In genomic region chr10:116741391-116742351, GRCh38 we compare ENCODE assay signal across 8 cellular contexts. TPM values are rescaled to one million over a fixed set of nuclear protein-coding genes. Genes with fewer than 3 reads are reported as not detected.
A peak's percentile ranks its signal among the peaks of the same experiment; 100 is the strongest.
DNase-seq lines count a peak whose midpoint lies in the region; ATAC-seq, FAIRE-seq and TF ChIP-seq lines count a peak whose summit lies in the region.

No MANE protein-coding gene starts in this region.

- H3K4me1 ChIP-seq in left ventricle myocardium inferior: peaks cover 26% of the 10 kb centered on the region

- peaks cover 22% of the 10 kb centered on the region for H3K27me3 ChIP-seq in left ventricle myocardium inferior (ENCODE audit: low read depth)

- no peak for TF ChIP-seq CTCF in WI38 (IDR thresholded peaks at IDR 0.05; ENCODE audit: low read depth, low read length)
- TF ChIP-seq CTCF in left ventricle myocardium inferior (IDR thresholded peaks at IDR 0.05; ENCODE audit: borderline replicate concordance): peak; percentile 33

- in situ Hi-C loops in G401 (cut with HindIII; ENCODE audit: low sequenced_read_pairs): no loop called here

- intact Hi-C loops in left ventricle myocardium inferior (cut with micrococcal nuclease) (no loop called here), sciatic nerve (cut with DNase I) (no loop called here)

- H3K9me3 ChIP-seq in left ventricle myocardium inferior (replicated peaks): peaks cover under 1% of the 10 kb centered on the region

- no peak for FAIRE-seq in HTR-8/SVneo (lab: Jason Lieb, UNC)

- DNase-seq in left ventricle myocardium inferior (peak; percentile 34), sciatic nerve (ENCODE audit: low spot score) (no peak), HTR-8/SVneo (ENCODE audit: insufficient read length, low spot score) (no peak), epidermal melanocyte (ENCODE audit: insufficient read length, low spot score) (no peak), G401 (ENCODE audit: low spot score) (no peak)

- H3K4me3 ChIP-seq in GM08714 (ENCODE audit: low read length): peak overlapping the region; percentile 47; the same call in 1 of the 2 replicates
- peak overlapping the region; percentile 79 for H3K4me3 ChIP-seq in WI38 (ENCODE audit: low read depth, low read length)
- peak overlapping the region; percentile 92 for H3K4me3 ChIP-seq in left ventricle myocardium inferior

- ATAC-seq in HG02610 (IDR thresholded peaks at IDR 0.05; ENCODE audit: unreplicated experiment) (peak; percentile 3), sciatic nerve (peak; percentile 12)

- no peaks in the 10 kb centered on the region for H3K36me3 ChIP-seq in left ventricle myocardium inferior

- peak overlapping the region; percentile 98 for H3K27ac ChIP-seq in left ventricle myocardium inferior (replicated peaks)

RNA-seq across cellular contexts. Expression of gene HSPA12A, which starts 0.7 kb away (rescaled TPM):
- total RNA-seq in left ventricle myocardium inferior (15.0 TPM), sciatic nerve (139 TPM)
- 0.18 and 0.47 TPM in 2 replicates for total RNA-seq in G401 (2014; rRNA removed; shearing (Covaris generic))

Comparison
In these comparisons a context has a peak if more than half of its experiments do, and no peak if none do; other contexts are left out.
1. RNA of gene HSPA12A, which starts 0.7 kb away (total RNA-seq): 139 TPM in sciatic nerve (single experiment) and 15.0 TPM in left ventricle myocardium inferior (single experiment); 0.18 to 0.47 TPM in G401; every median in the first group is over 10 times any median in the second.
2. Peak in every context shown above with its lines, with median percentiles within 50 percentile points of each other: H3K4me3 ChIP-seq.